ENCODE assay signal across 26 cellular contexts in the genomic region with DNA sequence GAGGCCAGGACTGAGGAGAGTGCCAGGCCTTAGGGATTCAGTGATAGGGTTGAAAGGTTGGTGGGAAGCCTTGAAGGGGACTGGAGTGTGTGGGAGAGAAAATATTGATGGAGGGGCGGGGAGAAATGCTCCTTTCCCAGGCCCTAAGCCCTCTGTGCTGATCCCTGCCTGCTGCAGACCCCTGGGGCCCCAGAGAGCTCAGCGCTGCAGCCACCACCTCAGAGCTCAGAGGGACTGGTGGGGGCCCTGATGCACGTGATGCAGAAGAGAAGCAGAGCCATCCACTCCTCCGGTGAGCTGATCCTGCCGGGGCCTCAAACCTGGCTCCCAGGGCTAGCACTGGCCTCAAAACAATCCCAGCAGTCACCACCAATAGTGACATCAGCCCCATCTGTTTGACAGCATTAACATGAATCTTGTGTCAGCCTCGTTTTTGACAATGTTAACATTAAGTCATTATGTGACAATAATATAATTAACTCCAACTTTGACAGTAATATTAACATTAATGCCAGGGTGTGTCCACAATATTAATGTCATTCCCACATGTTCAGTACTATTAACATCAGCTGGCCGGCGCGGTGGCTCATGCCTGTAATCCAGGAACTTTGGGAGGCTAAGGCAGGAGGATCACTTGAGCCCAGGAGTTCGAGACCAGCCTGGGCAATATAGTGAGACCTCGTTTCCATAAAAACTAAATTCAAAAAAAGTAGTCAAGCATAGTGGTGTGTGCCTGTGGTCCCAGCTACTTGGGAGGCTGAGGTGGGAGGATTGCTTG. TPM values are rescaled to one million over a fixed set of nuclear protein-coding genes. Genes with fewer than 3 reads are reported as not detected.
"Had no signal": no experiment of that assay in that cellular context is flagged by ENCODE, and none has a peak within 500 bp of the region (broad histone marks: within the 10 kb centered on the region; RNA-seq: fewer than 3 reads in every experiment).

No MANE protein-coding gene starts in this region.

- H3K4me1 ChIP-seq: ascending aorta, colonic mucosa, esophagus squamous epithelium, tibial nerve had no signal

- H3K36me3 Mint-ChIP-seq: brain had no signal

- H3K4me1 Mint-ChIP-seq: brain had no signal

- H3K4me3 Mint-ChIP-seq: activated naive CD4-positive, alpha-beta T cell treated with anti-CD3 and anti-CD28 coated beads, Interleukin-2, amount 10 ng/mL, durations not matched to agents 7 days and 5 days; activated naive CD8-positive, alpha-beta T cell treated with anti-CD3 and anti-CD28 coated beads, Interleukin-2, amount 10 ng/mL, durations not matched to agents 7 days and 5 days; brain; neural crest cell; T-helper 2 cell treated with Interferon-gamma antibody and Interleukin-4, amounts not matched to agents 5 μg/mL and 100 μg/mL, for 36 hours had no signal

- H3K4me3 ChIP-seq: ascending aorta, cardiac muscle cell, colonic mucosa, esophagus squamous epithelium, hepatocyte, tibial nerve had no signal

- H3K27me3 Mint-ChIP-seq: activated naive CD4-positive, alpha-beta T cell treated with anti-CD3 and anti-CD28 coated beads, Interleukin-2, amount 10 ng/mL, durations not matched to agents 7 days and 5 days; activated naive CD8-positive, alpha-beta T cell treated with anti-CD3 and anti-CD28 coated beads, Interleukin-2, amount 10 ng/mL, durations not matched to agents 7 days and 5 days; naive thymus-derived CD4-positive, alpha-beta T cell had no signal

- H3K27ac ChIP-seq: ascending aorta, cardiac muscle cell, colonic mucosa, epithelial cell of prostate, esophagus squamous epithelium, hepatocyte, tibial nerve had no signal

- H3K36me3 ChIP-seq: ascending aorta, cardiac muscle cell, colonic mucosa, esophagus squamous epithelium, tibial nerve had no signal

- ATAC-seq: naive thymus-derived CD4-positive, alpha-beta T cell; right cardiac atrium had no signal

- H3K27me3 ChIP-seq: ascending aorta, cardiac muscle cell, esophagus squamous epithelium, hepatocyte had no signal

- DNase-seq: activated CD4-positive, alpha-beta T cell treated with anti-CD3 and anti-CD28 coated beads for 4 hours; activated CD4-positive, alpha-beta T cell treated with anti-CD3 and anti-CD28 coated beads, Interleukin-2, amount 50 U/mL, for 48 hours; activated CD8-positive, alpha-beta memory T cell treated with anti-CD3 and anti-CD28 coated beads for 24 hours; activated gamma-delta T cell; activated naive CD4-positive, alpha-beta T cell treated with anti-CD3 and anti-CD28 coated beads, Interleukin-2, amount 10 ng/mL, durations not matched to agents 7 days and 5 days; activated naive CD8-positive, alpha-beta T cell treated with anti-CD3 and anti-CD28 coated beads, Interleukin-2, amount 10 ng/mL, durations not matched to agents 7 days and 5 days; cerebellar nuclear complex; colonic mucosa; effector CD8-positive, alpha-beta T cell; esophagus squamous epithelium; islet precursor cell; mammary epithelial cell; naive thymus-derived CD4-positive, alpha-beta T cell; posterior cingulate gyrus; right cardiac atrium; stimulated activated CD4-positive, alpha-beta T cell treated with anti-CD3 and anti-CD28 coated beads, Interleukin-2, amount 100 ng/mL, for 48 hours; stimulated activated naive CD4-positive, alpha-beta T cell treated with Interleukin-2 at 50 U/mL for 16 hours had no signal

- H3K9me3 Mint-ChIP-seq: activated naive CD4-positive, alpha-beta T cell treated with anti-CD3 and anti-CD28 coated beads, Interleukin-2, amount 10 ng/mL, durations not matched to agents 7 days and 5 days; activated naive CD8-positive, alpha-beta T cell treated with anti-CD3 and anti-CD28 coated beads, Interleukin-2, amount 10 ng/mL, durations not matched to agents 7 days and 5 days; T-helper 2 cell treated with Interferon-gamma antibody and Interleukin-4, amounts not matched to agents 5 μg/mL and 100 μg/mL, for 36 hours had no signal

- H3K9me3 ChIP-seq: ascending aorta, colonic mucosa, esophagus squamous epithelium, tibial nerve had no signal

- H3K27ac Mint-ChIP-seq: activated naive CD8-positive, alpha-beta T cell treated with anti-CD3 and anti-CD28 coated beads, Interleukin-2, amount 10 ng/mL, durations not matched to agents 7 days and 5 days; brain; T-helper 2 cell treated with Interferon-gamma antibody and Interleukin-4, amounts not matched to agents 5 μg/mL and 100 μg/mL, for 36 hours had no signal

RNA-seq across cellular contexts. Expression of gene WAS, which starts 5.7 kb away (rescaled TPM):
- total RNA-seq: dermis microvascular lymphatic vessel endothelial cell, hepatocyte had no signal
